In genomic region chrX:11789809-11790208, GRCh38 we compare ENCODE assay signal across 15 cellular contexts. TPM values are rescaled to one million over a fixed set of nuclear protein-coding genes. Genes with fewer than 3 reads are reported as not detected.
A peak's percentile ranks its signal among the peaks of the same experiment; 100 is the strongest.
DNase-seq lines count a peak whose midpoint lies in the region; ATAC-seq and TF ChIP-seq lines count a peak whose summit lies in the region.
"Had no signal": no experiment of that assay in that cellular context is flagged by ENCODE, and none has a peak within 500 bp of the region (broad histone marks: within the 10 kb centered on the region; RNA-seq: fewer than 3 reads in every experiment).

No MANE protein-coding gene starts in this region.

- H3K27me3 ChIP-seq in BE2C: no peaks in the 10 kb centered on the region

- no peaks in the 10 kb centered on the region for H3K9me3 ChIP-seq in BE2C
- H3K9me3 ChIP-seq: breast epithelium, mucosa of descending colon, prostate gland had no signal

- no peaks in the 10 kb centered on the region for H3K36me3 ChIP-seq in BE2C
- H3K36me3 ChIP-seq: breast epithelium, prostate gland had no signal

- ATAC-seq in GM18505 (IDR thresholded peaks at IDR 0.05; ENCODE audit: unreplicated experiment) (peak; percentile 50), GM19452 (IDR thresholded peaks at IDR 0.05; ENCODE audit: unreplicated experiment) (peak; percentile 28), HG02870 (IDR thresholded peaks at IDR 0.05; ENCODE audit: unreplicated experiment) (peak; percentile 43)
- ATAC-seq: mucosa of descending colon, Panc1 had no signal

- H3K4me3 ChIP-seq in BE2C (ENCODE audit: low read depth, low read length): no peak overlapping the region
- H3K4me3 ChIP-seq: breast epithelium, mucosa of descending colon, prostate gland had no signal

- H3K4me1 ChIP-seq in BE2C: no peaks in the 10 kb centered on the region
- H3K4me1 ChIP-seq: breast epithelium, prostate gland had no signal

- no peak for TF ChIP-seq POLR2A in GM18505 (IDR thresholded peaks at IDR 0.05; ENCODE audit: borderline replicate concordance, extremely low read depth, insufficient read depth, insufficient read length)

- no peak for TF ChIP-seq CTCF in BE2C (IDR thresholded peaks at IDR 0.05; ENCODE audit: low read depth, low read length)

- peak; percentile 38 for DNase-seq in MV-4-11 (lab: John Stamatoyannopoulos, UW)
- no peak for DNase-seq in stimulated activated CD4-positive, alpha-beta T cell treated with anti-CD3 and anti-CD28 coated beads, Interleukin-2, amount 100 ng/mL, for 48 hours
- no peak for DNase-seq in activated CD8-positive, alpha-beta memory T cell treated with anti-CD3 and anti-CD28 coated beads for 24 hours
- no peak for DNase-seq in BE2C
- no peak for DNase-seq in GM19240 (ENCODE audit: insufficient read length, low spot score)
- DNase-seq: activated effector memory CD4-positive, alpha-beta T cell treated with anti-CD3 and anti-CD28 coated beads, Interleukin-2, amount 50 U/mL, for 16 hours; DMS 273 treated with DMSO at 0.1 percent for 48 hours; H9; mucosa of descending colon had no signal

RNA-seq across cellular contexts. Expression of gene MSL3, which starts 31.8 kb away (rescaled TPM):
- 17.6 TPM for polyA plus RNA-seq in BE2C (2012; ENCODE audit: insufficient read depth, insufficient read length, low read depth)
